In the genomic region with DNA sequence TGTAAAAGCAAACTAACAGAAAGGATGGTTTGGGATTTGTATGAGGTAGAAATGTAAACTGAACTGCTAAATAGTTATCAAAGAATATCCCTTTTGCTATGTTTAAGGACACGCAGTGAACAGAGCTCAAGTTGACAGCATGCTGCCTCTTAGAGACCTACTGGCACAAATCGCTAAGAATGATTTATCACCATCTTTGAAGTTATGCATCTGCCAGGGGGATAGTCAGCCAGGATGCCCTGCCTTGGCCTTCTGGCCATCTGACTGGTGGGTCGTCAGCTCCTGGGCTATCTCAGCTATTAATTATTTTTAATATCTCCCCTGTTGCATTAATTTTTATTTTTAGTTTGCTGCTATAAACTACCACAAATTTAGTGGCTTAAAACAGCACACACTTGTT, we compare ENCODE assay signal across 17 cellular contexts.
A peak's percentile ranks its signal among the peaks of the same experiment; 100 is the strongest.
DNase-seq lines count a peak whose midpoint lies in the region; ATAC-seq and TF ChIP-seq lines count a peak whose summit lies in the region.
"Had no signal": no experiment of that assay in that cellular context is flagged by ENCODE, and none has a peak within 500 bp of the region (broad histone marks: within the 10 kb centered on the region; RNA-seq: fewer than 3 reads in every experiment).

No MANE protein-coding gene starts in this region.

- no peaks in the 10 kb centered on the region for H3F3A ChIP-seq in GM23248 (ENCODE audit: insufficient read depth)

- H3K4me2 ChIP-seq in OCI-LY7 (ENCODE audit: low read length) (peak overlapping the region; percentile 32), GM23248 (ENCODE audit: unreplicated experiment) (no peak overlapping the region)
- H3K4me2 ChIP-seq: GM23338, PC-9 had no signal

- H3K27ac ChIP-seq in OCI-LY7 (ENCODE audit: low read depth, low read length, poor library complexity, severe bottlenecking) (no peak overlapping the region), vagina (peak overlapping the region; percentile 18), GM23248 (no peak overlapping the region), lower lobe of right lung (no peak overlapping the region)
- H3K27ac ChIP-seq: PC-9, RWPE1 had no signal

- WGBS in GM23248 (ENCODE audit: low coverage in 1 of 2, low lambda C conversion rate in 2 of 2, missing lambda C conversion rate in 2 of 2), 2 experiments, result 66 to 76% methylated on average over 3 of the region's 3 CpGs

- H3K9ac ChIP-seq in GM23248, result no peak overlapping the region

- no TSS peak for BruUV-seq in OCI-LY7 (replicated peaks; lab: Mats Ljungman, UMichigan)

- no peaks in the 10 kb centered on the region for H4K20me1 ChIP-seq in OCI-LY7 (ENCODE audit: insufficient read depth, low read length)
- no peaks in the 10 kb centered on the region for H4K20me1 ChIP-seq in GM23248 (ENCODE audit: insufficient read depth)

- CTCF ChIA-PET in OCI-LY7 (lab: Charles Lee; ENCODE audit: unreplicated experiment), result no interaction called here

- no peak for TF ChIP-seq CTCF in OCI-LY7 (conservative IDR thresholded peaks at IDR 0.05; ENCODE audit: low read length)
- TF ChIP-seq CTCF in vagina (IDR thresholded peaks at IDR 0.05), result no peak
- no peak for TF ChIP-seq CTCF in lower lobe of right lung (IDR thresholded peaks at IDR 0.05)

- no peaks in the 10 kb centered on the region for H3K9me2 ChIP-seq in OCI-LY7 (ENCODE audit: insufficient read depth, low read length)
- no peaks in the 10 kb centered on the region for H3K9me2 ChIP-seq in GM23248 (ENCODE audit: insufficient read depth)

- DNase-seq in NCI-H1436 (lab: John Stamatoyannopoulos, UW) (peak; percentile 18), NCI-H1436 treated with DMSO at 0.1 percent for 48 hours (lab: John Stamatoyannopoulos, UW) (no peak), NCI-H510A treated with DMSO at 0.1 percent for 48 hours (lab: John Stamatoyannopoulos, UW) (peak; percentile 79), OCI-LY7 (ENCODE audit: low spot score) (no peak), vagina (ENCODE audit: extremely low spot score in 2 of 2) (no peak), GM23248 (no peak), lower lobe of right lung (no peak)
- DNase-seq: 8988T, HCEC 1CT, Karpas-422, NCI-H1048, PC-9, SIG-M5, T-helper 17 cell had no signal

- POLR2A ChIA-PET in OCI-LY7 (lab: Charles Lee), result interaction anchor here (0.6 to 1.2 kb wide), 3 partner anchors 9 to 18 kb away, joined by 3 to 5 read pairs (median 4); no protein-coding TSS in a partner anchor

- H3K27me3 ChIP-seq in vagina, result no peaks in the 10 kb centered on the region
- H3K27me3 ChIP-seq in GM23248 (replicated peaks; ENCODE audit: insufficient read depth), result peaks cover 23% of the 10 kb centered on the region
- no peaks in the 10 kb centered on the region for H3K27me3 ChIP-seq in lower lobe of right lung (ENCODE audit: low read depth)

- H3K79me2 ChIP-seq in OCI-LY7 (ENCODE audit: insufficient read depth, low read depth, low read length), result no peaks in the 10 kb centered on the region
- no peaks in the 10 kb centered on the region for H3K79me2 ChIP-seq in GM23248 (ENCODE audit: insufficient read depth)

- H3K4me3 ChIP-seq in OCI-LY7 (ENCODE audit: low read depth, low read length, poor library complexity, severe bottlenecking), result no peak overlapping the region
- H3K4me3 ChIP-seq in vagina, result no peak overlapping the region
- no peak overlapping the region for H3K4me3 ChIP-seq in GM23248
- H3K4me3 ChIP-seq in lower lobe of right lung, result no peak overlapping the region
- H3K4me3 ChIP-seq: GM23338, PC-9 had no signal

- H2AFZ ChIP-seq in OCI-LY7 (ENCODE audit: low read length), result peak overlapping the region; percentile 90
- no peak overlapping the region for H2AFZ ChIP-seq in GM23248
- H2AFZ ChIP-seq: GM23338, PC-9 had no signal

- H3K36me3 ChIP-seq in OCI-LY7 (ENCODE audit: insufficient read depth, low read length) (no peaks in the 10 kb centered on the region), vagina (no peaks in the 10 kb centered on the region), GM23248 (ENCODE audit: low read depth) (no peaks in the 10 kb centered on the region), lower lobe of right lung (no peaks in the 10 kb centered on the region)

- H3K4me1 ChIP-seq in OCI-LY7 (ENCODE audit: insufficient read depth, low read length, poor library complexity, severe bottlenecking) (peaks cover 43% of the 10 kb centered on the region), vagina (peaks cover 20% of the 10 kb centered on the region), GM23248 (ENCODE audit: insufficient read depth) (no peaks in the 10 kb centered on the region), lower lobe of right lung (no peaks in the 10 kb centered on the region)

- intact Hi-C loops in OCI-LY7 (cut with micrococcal nuclease; ENCODE audit: unreplicated experiment), result no loop called here
- intact Hi-C loops in vagina (cut with DNase I), result no loop called here
- intact Hi-C loops in lower lobe of right lung (cut with DNase I), result no loop called here

- TF ChIP-seq POLR2A in vagina (IDR thresholded peaks at IDR 0.05), result no peak

- ATAC-seq in HG02885 (IDR thresholded peaks at IDR 0.05; ENCODE audit: poor library complexity, unreplicated experiment) (no peak), lower lobe of right lung (no peak)
- ATAC-seq: GM23338, T-helper 17 cell had no signal

- H3K9me3 ChIP-seq in OCI-LY7 (ENCODE audit: low read length) (no peaks in the 10 kb centered on the region), vagina (no peaks in the 10 kb centered on the region), GM23248 (ENCODE audit: low read depth) (no peaks in the 10 kb centered on the region), lower lobe of right lung (no peaks in the 10 kb centered on the region)

- in situ Hi-C loops in GM23248 (cut with MboI), result no loop called here

Comparison
In these comparisons a context has a peak if more than half of its experiments do, and no peak if none do; other contexts are left out.
1. DNase-seq: peak in NCI-H1436 (single experiment) and NCI-H510A treated with DMSO at 0.1 percent for 48 hours (single experiment); none in NCI-H1436 treated with DMSO at 0.1 percent for 48 hours (single experiment), OCI-LY7 (single experiment), vagina (0 of 2), GM23248 (single experiment) and lower lobe of right lung (single experiment).